In genomic region chr4:87567191-87567590, GRCh38 we compare ENCODE assay signal across 34 cellular contexts. TPM values are rescaled to one million over a fixed set of nuclear protein-coding genes. Genes with fewer than 3 reads are reported as not detected.
"Had no signal": no experiment of that assay in that cellular context is flagged by ENCODE, and none has a peak within 500 bp of the region (broad histone marks: within the 10 kb centered on the region; RNA-seq: fewer than 3 reads in every experiment).

No MANE protein-coding gene starts in this region.

- DNase-seq: activated CD4-positive, alpha-beta memory T cell treated with anti-CD3 and anti-CD28 coated beads, Interleukin-2, amount 10 ng/mL, durations not matched to agents 7 days and 5 days; activated CD4-positive, alpha-beta T cell treated with anti-CD3 and anti-CD28 coated beads for 36 hours; activated CD4-positive, alpha-beta T cell treated with anti-CD3 and anti-CD28 coated beads, Interleukin-2, amount 50 U/mL, for 1 hour; activated CD4-positive, CD25-positive, alpha-beta regulatory T cell; activated gamma-delta T cell treated with Interleukin-2 at 50 U/mL for 16 hours; activated naive CD4-positive, alpha-beta T cell treated with anti-CD3 and anti-CD28 coated beads, Interleukin-2, amount 10 ng/mL, durations not matched to agents 7 days and 5 days; activated naive CD8-positive, alpha-beta T cell treated with anti-CD3 and anti-CD28 coated beads, Interleukin-2, amount 10 ng/mL, durations not matched to agents 7 days and 5 days; activated T-cell treated with anti-CD3 and anti-CD28 coated beads for 4 hours; activated T-cell treated with anti-CD3 and anti-CD28 coated beads, Interleukin-2, amount 50 U/mL, for 48 hours; adrenal gland; anterior cingulate cortex; central memory CD4-positive, alpha-beta T cell; MG63; MV-4-11; NCI-H1092 treated with DMSO at 0.1 percent for 48 hours; NCI-H1417 treated with DMSO at 0.1 percent for 48 hours; NCI-H1694; NCI-H2029; NCI-H2107; NCI-H2171 treated with DMSO at 0.1 percent for 48 hours; NCI-H345; NCI-H510A; NCI-H69; NK-92 treated with Interleukin-12 subunit alpha and Interleukin-12 subunit beta, amount 100 ng/mL, for 24 hours; SHP77 treated with DMSO at 0.1 percent for 48 hours; T-cell; T-helper 2 cell; T1000 had no signal

- FAIRE-seq: RCC 7860, TTC549 had no signal

- H3K36me3 ChIP-seq: adrenal gland, breast epithelium, MG63 had no signal

- ATAC-seq: activated CD4-positive, alpha-beta T cell treated with anti-CD3 and anti-CD28 coated beads for 36 hours; activated T-helper 17 cell treated with anti-CD3 and anti-CD28 coated beads, Interleukin-2, amount 50 U/mL, for 72 hours; T-cell had no signal

- H3K27me3 Mint-ChIP-seq: activated CD4-positive, alpha-beta T cell treated with anti-CD3 and anti-CD28 coated beads for 36 hours had no signal

- H3K9me3 ChIP-seq: adrenal gland, breast epithelium, MG63 had no signal

- H3K9me3 Mint-ChIP-seq: activated CD4-positive, alpha-beta memory T cell treated with anti-CD3 and anti-CD28 coated beads, Interleukin-2, amount 10 ng/mL, durations not matched to agents 7 days and 5 days; activated naive CD4-positive, alpha-beta T cell treated with anti-CD3 and anti-CD28 coated beads, Interleukin-2, amount 10 ng/mL, durations not matched to agents 7 days and 5 days; activated naive CD8-positive, alpha-beta T cell treated with anti-CD3 and anti-CD28 coated beads, Interleukin-2, amount 10 ng/mL, durations not matched to agents 7 days and 5 days; activated T-helper 17 cell treated with anti-CD3 and anti-CD28 coated beads, Interleukin-2, amount 50 U/mL, for 72 hours; T-cell had no signal

- H3K27me3 ChIP-seq: adrenal gland, breast epithelium, MG63 had no signal

- H3K27ac Mint-ChIP-seq: activated CD4-positive, alpha-beta memory T cell treated with anti-CD3 and anti-CD28 coated beads, Interleukin-2, amount 10 ng/mL, durations not matched to agents 7 days and 5 days; activated CD4-positive, alpha-beta T cell treated with anti-CD3 and anti-CD28 coated beads for 36 hours; activated naive CD4-positive, alpha-beta T cell treated with anti-CD3 and anti-CD28 coated beads, Interleukin-2, amount 10 ng/mL, durations not matched to agents 7 days and 5 days; activated naive CD8-positive, alpha-beta T cell treated with anti-CD3 and anti-CD28 coated beads, Interleukin-2, amount 10 ng/mL, durations not matched to agents 7 days and 5 days; activated T-helper 17 cell treated with anti-CD3 and anti-CD28 coated beads, Interleukin-2, amount 50 U/mL, for 72 hours; T-cell had no signal

- H3K4me1 Mint-ChIP-seq: activated T-helper 17 cell treated with anti-CD3 and anti-CD28 coated beads, Interleukin-2, amount 50 U/mL, for 72 hours; T-cell had no signal

- H3K4me1 ChIP-seq: breast epithelium had no signal

- H3K27ac ChIP-seq: adrenal gland, breast epithelium had no signal

- H3K4me3 ChIP-seq: adrenal gland, breast epithelium, MG63 had no signal

- H3K4me3 Mint-ChIP-seq: activated CD4-positive, alpha-beta memory T cell treated with anti-CD3 and anti-CD28 coated beads, Interleukin-2, amount 10 ng/mL, durations not matched to agents 7 days and 5 days; activated CD4-positive, alpha-beta T cell treated with anti-CD3 and anti-CD28 coated beads for 36 hours; activated naive CD4-positive, alpha-beta T cell treated with anti-CD3 and anti-CD28 coated beads, Interleukin-2, amount 10 ng/mL, durations not matched to agents 7 days and 5 days; activated naive CD8-positive, alpha-beta T cell treated with anti-CD3 and anti-CD28 coated beads, Interleukin-2, amount 10 ng/mL, durations not matched to agents 7 days and 5 days; activated T-helper 17 cell treated with anti-CD3 and anti-CD28 coated beads, Interleukin-2, amount 50 U/mL, for 72 hours; T-cell had no signal

RNA-seq across cellular contexts. Expression of gene SPARCL1, which starts 38.0 kb away (rescaled TPM):
- total RNA-seq: activated CD4-positive, alpha-beta memory T cell treated with anti-CD3 and anti-CD28 coated beads, Interleukin-2, amount 10 ng/mL, durations not matched to agents 7 days and 5 days; activated CD4-positive, alpha-beta T cell treated with anti-CD3 and anti-CD28 coated beads for 36 hours; activated CD8-positive, alpha-beta memory T cell treated with anti-CD3 and anti-CD28 coated beads for 36 hours; activated naive CD8-positive, alpha-beta T cell treated with anti-CD3 and anti-CD28 coated beads, Interleukin-2, amount 10 ng/mL, durations not matched to agents 7 days and 5 days; SK-MEL-5 had no signal

RNA-seq across cellular contexts. Expression of gene DSPP, which starts 41.1 kb away (rescaled TPM):
- total RNA-seq: activated CD4-positive, alpha-beta memory T cell treated with anti-CD3 and anti-CD28 coated beads, Interleukin-2, amount 10 ng/mL, durations not matched to agents 7 days and 5 days; activated CD4-positive, alpha-beta T cell treated with anti-CD3 and anti-CD28 coated beads for 36 hours; activated CD8-positive, alpha-beta memory T cell treated with anti-CD3 and anti-CD28 coated beads for 36 hours; activated naive CD8-positive, alpha-beta T cell treated with anti-CD3 and anti-CD28 coated beads, Interleukin-2, amount 10 ng/mL, durations not matched to agents 7 days and 5 days; activated T-helper 17 cell treated with anti-CD3 and anti-CD28 coated beads, Interleukin-2, amount 50 U/mL, for 72 hours; adrenal gland; SK-MEL-5; T-cell had no signal
- polyA plus RNA-seq: adrenal gland had no signal
